ENCODE assay signal across 10 cellular contexts in the genomic region with DNA sequence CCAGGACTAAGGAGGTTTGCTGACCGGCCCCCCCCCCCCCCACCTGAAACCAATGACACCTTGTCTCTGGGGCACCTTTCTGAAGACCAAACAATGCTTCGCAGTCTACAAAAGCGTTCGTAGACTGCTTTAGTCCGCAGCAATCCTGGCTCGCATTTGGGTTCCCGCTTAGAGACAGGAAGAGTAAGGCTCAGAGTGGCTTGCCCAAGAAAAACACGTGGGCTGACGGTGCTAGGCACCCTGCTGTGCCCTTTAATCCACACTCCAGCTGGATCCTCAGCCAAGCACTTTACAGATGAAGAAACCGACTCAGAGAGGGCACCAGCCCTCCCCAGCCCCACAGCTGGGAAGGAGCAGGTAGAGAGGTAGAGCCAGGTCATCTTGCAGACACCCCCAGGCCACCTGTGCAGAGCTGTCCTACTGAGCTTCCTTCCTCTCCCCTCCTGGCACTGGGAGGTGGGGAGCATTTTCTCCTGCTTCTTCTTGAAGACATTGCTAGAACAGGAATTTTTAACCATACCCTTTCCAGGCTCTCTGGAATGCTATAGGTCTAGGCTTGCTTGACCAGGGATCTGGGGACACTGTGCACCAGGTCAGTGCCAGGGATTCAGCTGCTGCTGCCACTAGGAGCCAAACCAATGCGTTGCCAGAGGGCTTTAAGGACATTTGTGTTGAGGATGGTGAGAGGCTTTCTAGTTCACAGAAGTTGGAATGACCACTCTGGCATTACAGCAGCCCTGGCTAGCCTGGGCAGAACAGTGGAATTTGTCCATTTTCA. TPM values are rescaled to one million over a fixed set of nuclear protein-coding genes. Genes with fewer than 3 reads are reported as not detected.
DNase-seq lines count a peak whose midpoint lies in the region; ATAC-seq, FAIRE-seq and TF ChIP-seq lines count a peak whose summit lies in the region.
"Had no signal": no experiment of that assay in that cellular context is flagged by ENCODE, and none has a peak within 500 bp of the region (broad histone marks: within the 10 kb centered on the region; RNA-seq: fewer than 3 reads in every experiment).

No MANE protein-coding gene starts in this region.

- H3K4me1 Mint-ChIP-seq in dendritic cell treated with granulocyte-macrophage colony-stimulating factor and Interleukin-4, amounts not matched to agents 40 ng/mL and 50 ng/mL, for 4 days (ENCODE audit: low read depth), result peaks cover 16% of the 10 kb centered on the region
- H3K4me1 Mint-ChIP-seq in naive thymus-derived CD8-positive, alpha-beta T cell, result peaks cover 10 to 21% (median 15%) of the 10 kb centered on the region in 4 donors

- H3K4me3 Mint-ChIP-seq in dendritic cell treated with granulocyte-macrophage colony-stimulating factor and Interleukin-4, amounts not matched to agents 40 ng/mL and 50 ng/mL, for 4 days, result peak overlapping the region; percentile 72
- H3K4me3 Mint-ChIP-seq in naive thymus-derived CD8-positive, alpha-beta T cell, result peak overlapping the region; percentile 76 to 93 (median 89)

- intact Hi-C loops in dendritic cell treated with granulocyte-macrophage colony-stimulating factor and Interleukin-4, amounts not matched to agents 40 ng/mL and 50 ng/mL, for 4 days (cut with micrococcal nuclease), result loop anchor here (10.0 kb wide), 1 partner anchor 117 kb away; the partner anchor contains the start of gene ZXDC

- POLR2A ChIA-PET in naive thymus-derived CD8-positive, alpha-beta T cell (lab: Charles Lee), result no interaction called here

- no peak for FAIRE-seq in D721Med (lab: Jason Lieb, UNC)

- DNase-seq in Daoy (ENCODE audit: low read depth) (peak; percentile 33), NCI-H510A treated with DMSO at 0.1 percent for 48 hours (lab: John Stamatoyannopoulos, UW) (peak; percentile 67), activated gamma-delta T cell treated with Interleukin-2 at 50 U/mL for 16 hours (no peak), epidermal melanocyte (ENCODE audit: insufficient read length, low spot score) (no peak), D721Med (ENCODE audit: insufficient read length, low spot score) (no peak)
- peak in 1 of 10 donors; percentile 43 for DNase-seq in naive thymus-derived CD8-positive, alpha-beta T cell

- ATAC-seq in naive thymus-derived CD8-positive, alpha-beta T cell, result no peak
- no peak for ATAC-seq in HG03045 (IDR thresholded peaks at IDR 0.05; ENCODE audit: unreplicated experiment)

- no peak for TF ChIP-seq CTCF in D721Med (IDR thresholded peaks at IDR 0.05; ENCODE audit: insufficient read depth, missing control alignments)

- H3K27me3 Mint-ChIP-seq in dendritic cell treated with granulocyte-macrophage colony-stimulating factor and Interleukin-4, amounts not matched to agents 40 ng/mL and 50 ng/mL, for 4 days, result peaks cover 78% of the 10 kb centered on the region
- peaks cover 17 to 52% (median 45%) of the 10 kb centered on the region in 5 donors for H3K27me3 Mint-ChIP-seq in naive thymus-derived CD8-positive, alpha-beta T cell

- H3K27ac Mint-ChIP-seq in dendritic cell treated with granulocyte-macrophage colony-stimulating factor and Interleukin-4, amounts not matched to agents 40 ng/mL and 50 ng/mL, for 4 days, result no peak overlapping the region
- H3K27ac Mint-ChIP-seq in naive thymus-derived CD8-positive, alpha-beta T cell, result peak overlapping the region in 5 of 10 donors; percentile 31 to 73 (median 33)

- H3K9me3 Mint-ChIP-seq in dendritic cell treated with granulocyte-macrophage colony-stimulating factor and Interleukin-4, amounts not matched to agents 40 ng/mL and 50 ng/mL, for 4 days, result no peaks in the 10 kb centered on the region
- H3K9me3 Mint-ChIP-seq in naive thymus-derived CD8-positive, alpha-beta T cell, result no peaks in the 10 kb centered on the region

- H3K36me3 Mint-ChIP-seq in dendritic cell treated with granulocyte-macrophage colony-stimulating factor and Interleukin-4, amounts not matched to agents 40 ng/mL and 50 ng/mL, for 4 days (ENCODE audit: low read depth), result no peaks in the 10 kb centered on the region
- H3K36me3 Mint-ChIP-seq in naive thymus-derived CD8-positive, alpha-beta T cell, result no peaks in the 10 kb centered on the region

RNA-seq across cellular contexts. Expression of gene KLF15, which starts 1.0 kb away (rescaled TPM):
- total RNA-seq in Daoy (2014; rRNA removed; shearing (Covaris generic)), result 0.06 and 1.5 TPM in 2 replicates
- total RNA-seq in naive thymus-derived CD8-positive, alpha-beta T cell, result 1 to 10 TPM; 1.2 to 1.6 TPM
- not detected for polyA plus RNA-seq in naive thymus-derived CD8-positive, alpha-beta T cell
- total RNA-seq: mononuclear cell had no signal

RNA-seq across cellular contexts. Expression of gene CFAP100, which starts 36.5 kb away (rescaled TPM):
- total RNA-seq in Daoy (2014; rRNA removed; shearing (Covaris generic)), result not detected in 2 replicates
- not detected for total RNA-seq in naive thymus-derived CD8-positive, alpha-beta T cell
- not detected for polyA plus RNA-seq in naive thymus-derived CD8-positive, alpha-beta T cell
- total RNA-seq: HT1080, mononuclear cell had no signal

Comparison
In these comparisons a context has a peak if more than half of its experiments do, and no peak if none do; other contexts are left out.
1. DNase-seq: peak in Daoy (single experiment) and NCI-H510A treated with DMSO at 0.1 percent for 48 hours (single experiment); none in activated gamma-delta T cell treated with Interleukin-2 at 50 U/mL for 16 hours (single experiment), epidermal melanocyte (single experiment) and D721Med (single experiment).